Comparison of ENCODE assay signal across 1 cellular context in genomic region chr5:149419532-149420485, GRCh38.
TF ChIP-seq lines count a peak whose summit lies in the region.

No MANE protein-coding gene starts in this region.

TF ChIP-seq in HepG2, 621 proteins besides CTCF, POLR2A, EP300 and RAD21 (continued from another document):
- no peak for TF ChIP-seq ETS1 (CRISPR knock-in tag; IDR thresholded peaks at IDR 0.05)
- 0 out of 2 replicates have a peak, but pooled peaks have one; percentile 17 for TF ChIP-seq ZFP36L1 (CRISPR knock-in tag; IDR thresholded peaks at IDR 0.05)
- no peak for TF ChIP-seq ATF7 (IDR thresholded peaks at IDR 0.05)
- TF ChIP-seq ATF7 (CRISPR knock-in tag; IDR thresholded peaks at IDR 0.05), result no peak
- no peak for TF ChIP-seq IRX3 (CRISPR knock-in tag; IDR thresholded peaks at IDR 0.05; ENCODE audit: borderline replicate concordance, low read depth)
- TF ChIP-seq GABPA (IDR thresholded peaks at IDR 0.05; ENCODE audit: low read depth, low read length), result no peak
- 0 out of 2 replicates have a peak, but pooled peaks have one; percentile 11 for TF ChIP-seq GABPA (CRISPR knock-in tag; IDR thresholded peaks at IDR 0.05; ENCODE audit: low read depth)
- TF ChIP-seq SMAD1 (CRISPR knock-in tag; IDR thresholded peaks at IDR 0.05; ENCODE audit: borderline replicate concordance, low read depth), result 0 out of 2 replicates have a peak, but pooled peaks have one; percentile 24
- no peak for TF ChIP-seq ZNF772 (CRISPR knock-in tag; IDR thresholded peaks at IDR 0.05)
- 0 out of 2 replicates have a peak, but pooled peaks have one; percentile 23 for TF ChIP-seq ZNF235 (CRISPR knock-in tag; IDR thresholded peaks at IDR 0.05; ENCODE audit: borderline replicate concordance)
- no peak for TF ChIP-seq BATF2 (CRISPR knock-in tag; IDR thresholded peaks at IDR 0.05)
- 0 out of 2 replicates have a peak, but pooled peaks have one; percentile 35 for TF ChIP-seq KDM5B (CRISPR knock-in tag; IDR thresholded peaks at IDR 0.05; ENCODE audit: borderline replicate concordance)
- TF ChIP-seq ELK4 (CRISPR knock-in tag; IDR thresholded peaks at IDR 0.05; ENCODE audit: borderline replicate concordance), result no peak
- 0 out of 2 replicates have a peak, but pooled peaks have one; percentile 16 for TF ChIP-seq ZNF710 (CRISPR knock-in tag; IDR thresholded peaks at IDR 0.05; ENCODE audit: borderline replicate concordance)
- TF ChIP-seq GABPB1 (CRISPR knock-in tag; IDR thresholded peaks at IDR 0.05), result peak; percentile 16; the same call in 1 of the 2 replicates
- TF ChIP-seq HOMEZ (CRISPR knock-in tag; IDR thresholded peaks at IDR 0.05; ENCODE audit: low read depth), result peak; percentile 13; the same call in 1 of the 2 replicates
- TF ChIP-seq, protein P1, sequence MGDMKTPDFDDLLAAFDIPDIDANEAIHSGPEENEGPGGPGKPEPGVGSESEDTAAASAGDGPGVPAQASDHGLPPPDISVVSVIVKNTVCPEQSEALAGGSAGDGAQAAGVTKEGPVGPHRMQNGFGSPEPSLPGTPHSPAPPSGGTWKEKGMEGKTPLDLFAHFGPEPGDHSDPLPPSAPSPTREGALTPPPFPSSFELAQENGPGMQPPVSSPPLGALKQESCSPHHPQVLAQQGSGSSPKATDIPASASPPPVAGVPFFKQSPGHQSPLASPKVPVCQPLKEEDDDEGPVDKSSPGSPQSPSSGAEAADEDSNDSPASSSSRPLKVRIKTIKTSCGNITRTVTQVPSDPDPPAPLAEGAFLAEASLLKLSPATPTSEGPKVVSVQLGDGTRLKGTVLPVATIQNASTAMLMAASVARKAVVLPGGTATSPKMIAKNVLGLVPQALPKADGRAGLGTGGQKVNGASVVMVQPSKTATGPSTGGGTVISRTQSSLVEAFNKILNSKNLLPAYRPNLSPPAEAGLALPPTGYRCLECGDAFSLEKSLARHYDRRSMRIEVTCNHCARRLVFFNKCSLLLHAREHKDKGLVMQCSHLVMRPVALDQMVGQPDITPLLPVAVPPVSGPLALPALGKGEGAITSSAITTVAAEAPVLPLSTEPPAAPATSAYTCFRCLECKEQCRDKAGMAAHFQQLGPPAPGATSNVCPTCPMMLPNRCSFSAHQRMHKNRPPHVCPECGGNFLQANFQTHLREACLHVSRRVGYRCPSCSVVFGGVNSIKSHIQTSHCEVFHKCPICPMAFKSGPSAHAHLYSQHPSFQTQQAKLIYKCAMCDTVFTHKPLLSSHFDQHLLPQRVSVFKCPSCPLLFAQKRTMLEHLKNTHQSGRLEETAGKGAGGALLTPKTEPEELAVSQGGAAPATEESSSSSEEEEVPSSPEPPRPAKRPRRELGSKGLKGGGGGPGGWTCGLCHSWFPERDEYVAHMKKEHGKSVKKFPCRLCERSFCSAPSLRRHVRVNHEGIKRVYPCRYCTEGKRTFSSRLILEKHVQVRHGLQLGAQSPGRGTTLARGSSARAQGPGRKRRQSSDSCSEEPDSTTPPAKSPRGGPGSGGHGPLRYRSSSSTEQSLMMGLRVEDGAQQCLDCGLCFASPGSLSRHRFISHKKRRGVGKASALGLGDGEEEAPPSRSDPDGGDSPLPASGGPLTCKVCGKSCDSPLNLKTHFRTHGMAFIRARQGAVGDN (CRISPR knock-in tag; IDR thresholded peaks at IDR 0.05), result 0 out of 2 replicates have a peak, but pooled peaks have one; percentile 22
- TF ChIP-seq ARHGAP35 (CRISPR knock-in tag; IDR thresholded peaks at IDR 0.05; ENCODE audit: borderline replicate concordance), result no peak
- TF ChIP-seq ZNF138 (CRISPR knock-in tag; IDR thresholded peaks at IDR 0.05; ENCODE audit: low read depth), result no peak
- TF ChIP-seq ARID2 (CRISPR knock-in tag; IDR thresholded peaks at IDR 0.05; ENCODE audit: borderline replicate concordance), result no peak
- peak; percentile 95 for TF ChIP-seq ZMYM3 (CRISPR knock-in tag; IDR thresholded peaks at IDR 0.05)
- no peak for TF ChIP-seq PHF20 (CRISPR knock-in tag; IDR thresholded peaks at IDR 0.05)
- TF ChIP-seq ZNF724P (CRISPR knock-in tag; IDR thresholded peaks at IDR 0.05; ENCODE audit: borderline replicate concordance), result no peak
- TF ChIP-seq, protein P2, sequence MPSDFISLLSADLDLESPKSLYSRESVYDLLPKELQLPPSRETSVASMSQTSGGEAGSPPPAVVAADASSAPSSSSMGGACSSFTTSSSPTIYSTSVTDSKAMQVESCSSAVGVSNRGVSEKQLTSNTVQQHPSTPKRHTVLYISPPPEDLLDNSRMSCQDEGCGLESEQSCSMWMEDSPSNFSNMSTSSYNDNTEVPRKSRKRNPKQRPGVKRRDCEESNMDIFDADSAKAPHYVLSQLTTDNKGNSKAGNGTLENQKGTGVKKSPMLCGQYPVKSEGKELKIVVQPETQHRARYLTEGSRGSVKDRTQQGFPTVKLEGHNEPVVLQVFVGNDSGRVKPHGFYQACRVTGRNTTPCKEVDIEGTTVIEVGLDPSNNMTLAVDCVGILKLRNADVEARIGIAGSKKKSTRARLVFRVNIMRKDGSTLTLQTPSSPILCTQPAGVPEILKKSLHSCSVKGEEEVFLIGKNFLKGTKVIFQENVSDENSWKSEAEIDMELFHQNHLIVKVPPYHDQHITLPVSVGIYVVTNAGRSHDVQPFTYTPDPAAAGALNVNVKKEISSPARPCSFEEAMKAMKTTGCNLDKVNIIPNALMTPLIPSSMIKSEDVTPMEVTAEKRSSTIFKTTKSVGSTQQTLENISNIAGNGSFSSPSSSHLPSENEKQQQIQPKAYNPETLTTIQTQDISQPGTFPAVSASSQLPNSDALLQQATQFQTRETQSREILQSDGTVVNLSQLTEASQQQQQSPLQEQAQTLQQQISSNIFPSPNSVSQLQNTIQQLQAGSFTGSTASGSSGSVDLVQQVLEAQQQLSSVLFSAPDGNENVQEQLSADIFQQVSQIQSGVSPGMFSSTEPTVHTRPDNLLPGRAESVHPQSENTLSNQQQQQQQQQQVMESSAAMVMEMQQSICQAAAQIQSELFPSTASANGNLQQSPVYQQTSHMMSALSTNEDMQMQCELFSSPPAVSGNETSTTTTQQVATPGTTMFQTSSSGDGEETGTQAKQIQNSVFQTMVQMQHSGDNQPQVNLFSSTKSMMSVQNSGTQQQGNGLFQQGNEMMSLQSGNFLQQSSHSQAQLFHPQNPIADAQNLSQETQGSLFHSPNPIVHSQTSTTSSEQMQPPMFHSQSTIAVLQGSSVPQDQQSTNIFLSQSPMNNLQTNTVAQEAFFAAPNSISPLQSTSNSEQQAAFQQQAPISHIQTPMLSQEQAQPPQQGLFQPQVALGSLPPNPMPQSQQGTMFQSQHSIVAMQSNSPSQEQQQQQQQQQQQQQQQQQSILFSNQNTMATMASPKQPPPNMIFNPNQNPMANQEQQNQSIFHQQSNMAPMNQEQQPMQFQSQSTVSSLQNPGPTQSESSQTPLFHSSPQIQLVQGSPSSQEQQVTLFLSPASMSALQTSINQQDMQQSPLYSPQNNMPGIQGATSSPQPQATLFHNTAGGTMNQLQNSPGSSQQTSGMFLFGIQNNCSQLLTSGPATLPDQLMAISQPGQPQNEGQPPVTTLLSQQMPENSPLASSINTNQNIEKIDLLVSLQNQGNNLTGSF (CRISPR knock-in tag; IDR thresholded peaks at IDR 0.05), result no peak
- no peak for TF ChIP-seq SMARCC2 (IDR thresholded peaks at IDR 0.05)
- peak; percentile 14; the same call in 1 of the 2 replicates for TF ChIP-seq ZFX (CRISPR knock-in tag; IDR thresholded peaks at IDR 0.05; ENCODE audit: low read depth)
- TF ChIP-seq HMG20B (CRISPR knock-in tag; conservative IDR thresholded peaks at IDR 0.05), result no peak
- TF ChIP-seq ADNP (CRISPR knock-in tag; IDR thresholded peaks at IDR 0.05), result 0 out of 2 replicates have a peak, but pooled peaks have one; percentile 23
- TF ChIP-seq ZNF768 (CRISPR knock-in tag; IDR thresholded peaks at IDR 0.05), result peak; percentile 99
- TF ChIP-seq HNF4A (CRISPR knock-in tag; IDR thresholded peaks at IDR 0.05), result peak; percentile 26; the same call in 1 of the 2 replicates
- no peak for TF ChIP-seq KDM6A (CRISPR knock-in tag; IDR thresholded peaks at IDR 0.05; ENCODE audit: low read depth)
- no peak for TF ChIP-seq KDM2A (CRISPR knock-in tag; IDR thresholded peaks at IDR 0.05; ENCODE audit: borderline replicate concordance, low read depth)
- TF ChIP-seq MEF2D (CRISPR knock-in tag; IDR thresholded peaks at IDR 0.05), result peak; percentile 54; the same call in 1 of the 2 replicates
- TF ChIP-seq, protein P3, sequence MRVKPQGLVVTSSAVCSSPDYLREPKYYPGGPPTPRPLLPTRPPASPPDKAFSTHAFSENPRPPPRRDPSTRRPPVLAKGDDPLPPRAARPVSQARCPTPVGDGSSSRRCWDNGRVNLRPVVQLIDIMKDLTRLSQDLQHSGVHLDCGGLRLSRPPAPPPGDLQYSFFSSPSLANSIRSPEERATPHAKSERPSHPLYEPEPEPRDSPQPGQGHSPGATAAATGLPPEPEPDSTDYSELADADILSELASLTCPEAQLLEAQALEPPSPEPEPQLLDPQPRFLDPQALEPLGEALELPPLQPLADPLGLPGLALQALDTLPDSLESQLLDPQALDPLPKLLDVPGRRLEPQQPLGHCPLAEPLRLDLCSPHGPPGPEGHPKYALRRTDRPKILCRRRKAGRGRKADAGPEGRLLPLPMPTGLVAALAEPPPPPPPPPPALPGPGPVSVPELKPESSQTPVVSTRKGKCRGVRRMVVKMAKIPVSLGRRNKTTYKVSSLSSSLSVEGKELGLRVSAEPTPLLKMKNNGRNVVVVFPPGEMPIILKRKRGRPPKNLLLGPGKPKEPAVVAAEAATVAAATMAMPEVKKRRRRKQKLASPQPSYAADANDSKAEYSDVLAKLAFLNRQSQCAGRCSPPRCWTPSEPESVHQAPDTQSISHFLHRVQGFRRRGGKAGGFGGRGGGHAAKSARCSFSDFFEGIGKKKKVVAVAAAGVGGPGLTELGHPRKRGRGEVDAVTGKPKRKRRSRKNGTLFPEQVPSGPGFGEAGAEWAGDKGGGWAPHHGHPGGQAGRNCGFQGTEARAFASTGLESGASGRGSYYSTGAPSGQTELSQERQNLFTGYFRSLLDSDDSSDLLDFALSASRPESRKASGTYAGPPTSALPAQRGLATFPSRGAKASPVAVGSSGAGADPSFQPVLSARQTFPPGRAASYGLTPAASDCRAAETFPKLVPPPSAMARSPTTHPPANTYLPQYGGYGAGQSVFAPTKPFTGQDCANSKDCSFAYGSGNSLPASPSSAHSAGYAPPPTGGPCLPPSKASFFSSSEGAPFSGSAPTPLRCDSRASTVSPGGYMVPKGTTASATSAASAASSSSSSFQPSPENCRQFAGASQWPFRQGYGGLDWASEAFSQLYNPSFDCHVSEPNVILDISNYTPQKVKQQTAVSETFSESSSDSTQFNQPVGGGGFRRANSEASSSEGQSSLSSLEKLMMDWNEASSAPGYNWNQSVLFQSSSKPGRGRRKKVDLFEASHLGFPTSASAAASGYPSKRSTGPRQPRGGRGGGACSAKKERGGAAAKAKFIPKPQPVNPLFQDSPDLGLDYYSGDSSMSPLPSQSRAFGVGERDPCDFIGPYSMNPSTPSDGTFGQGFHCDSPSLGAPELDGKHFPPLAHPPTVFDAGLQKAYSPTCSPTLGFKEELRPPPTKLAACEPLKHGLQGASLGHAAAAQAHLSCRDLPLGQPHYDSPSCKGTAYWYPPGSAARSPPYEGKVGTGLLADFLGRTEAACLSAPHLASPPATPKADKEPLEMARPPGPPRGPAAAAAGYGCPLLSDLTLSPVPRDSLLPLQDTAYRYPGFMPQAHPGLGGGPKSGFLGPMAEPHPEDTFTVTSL (CRISPR knock-in tag; IDR thresholded peaks at IDR 0.05; ENCODE audit: borderline replicate concordance), result no peak
- peak; percentile 13; the same call in 1 of the 2 replicates for TF ChIP-seq ESRRA (CRISPR knock-in tag; IDR thresholded peaks at IDR 0.05; ENCODE audit: low read depth)
- TF ChIP-seq HDAC1 (CRISPR knock-in tag; IDR thresholded peaks at IDR 0.05), result 0 out of 2 replicates have a peak, but pooled peaks have one; percentile 1
- peak; percentile 54; the same call in 1 of the 2 replicates for TF ChIP-seq RCOR2 (CRISPR knock-in tag; IDR thresholded peaks at IDR 0.05)
